In genomic region chr17:82064433-82065192, GRCh38 we compare ENCODE assay signal across 1 cellular context.
TF ChIP-seq lines count a peak whose summit lies in the region.

No MANE protein-coding gene starts in this region.

TF ChIP-seq in K562, 482 proteins besides CTCF, POLR2A, EP300 and RAD21:
- TF ChIP-seq CBFB (CRISPR knock-in tag; IDR thresholded peaks at IDR 0.05) (0 out of 2 replicates have a peak, but pooled peaks have one; percentile 59), ARID4B (CRISPR knock-in tag; IDR thresholded peaks at IDR 0.05) (0 out of 2 replicates have a peak, but pooled peaks have one; percentile 14), WHSC1 (IDR thresholded peaks at IDR 0.05; ENCODE audit: low read length) (no peak), ZBTB33 (CRISPR knock-in tag; IDR thresholded peaks at IDR 0.05) (0 out of 2 replicates have a peak, but pooled peaks have one; percentile 10), ZFX (CRISPR knock-in tag; IDR thresholded peaks at IDR 0.05) (no peak), RBFOX2 (IDR thresholded peaks at IDR 0.05; ENCODE audit: low read depth, low read length) (peak; percentile 15), ZC3H4 (CRISPR knock-in tag; IDR thresholded peaks at IDR 0.05; ENCODE audit: borderline replicate concordance) (peak; percentile 10; the same call in 1 of the 2 replicates), SRSF7 (optimal IDR thresholded peaks at IDR 0.05; ENCODE audit: low read depth, low read length) (no peak), TFAP4 (CRISPR knock-in tag; IDR thresholded peaks at IDR 0.05; ENCODE audit: borderline replicate concordance) (0 out of 2 replicates have a peak, but pooled peaks have one; percentile 12), MYBL2 (IDR thresholded peaks at IDR 0.05; ENCODE audit: low read depth) (no peak), MYBL2 (CRISPR knock-in tag; IDR thresholded peaks at IDR 0.05; ENCODE audit: borderline replicate concordance) (no peak), RBM14 (IDR thresholded peaks at IDR 0.05; ENCODE audit: borderline replicate concordance, insufficient read depth, low read depth, low read length) (0 out of 2 replicates have a peak, but pooled peaks have one; percentile 19)
- TF ChIP-seq, protein P1, sequence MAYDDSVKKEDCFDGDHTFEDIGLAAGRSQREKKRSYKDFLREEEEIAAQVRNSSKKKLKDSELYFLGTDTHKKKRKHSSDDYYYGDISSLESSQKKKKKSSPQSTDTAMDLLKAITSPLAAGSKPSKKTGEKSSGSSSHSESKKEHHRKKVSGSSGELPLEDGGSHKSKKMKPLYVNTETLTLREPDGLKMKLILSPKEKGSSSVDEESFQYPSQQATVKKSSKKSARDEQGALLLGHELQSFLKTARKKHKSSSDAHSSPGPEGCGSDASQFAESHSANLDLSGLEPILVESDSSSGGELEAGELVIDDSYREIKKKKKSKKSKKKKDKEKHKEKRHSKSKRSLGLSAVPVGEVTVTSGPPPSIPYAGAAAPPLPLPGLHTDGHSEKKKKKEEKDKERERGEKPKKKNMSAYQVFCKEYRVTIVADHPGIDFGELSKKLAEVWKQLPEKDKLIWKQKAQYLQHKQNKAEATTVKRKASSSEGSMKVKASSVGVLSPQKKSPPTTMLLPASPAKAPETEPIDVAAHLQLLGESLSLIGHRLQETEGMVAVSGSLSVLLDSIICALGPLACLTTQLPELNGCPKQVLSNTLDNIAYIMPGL (CRISPR knock-in tag; IDR thresholded peaks at IDR 0.05), result 0 out of 2 replicates have a peak, but pooled peaks have one; percentile 5
